In the genomic region with DNA sequence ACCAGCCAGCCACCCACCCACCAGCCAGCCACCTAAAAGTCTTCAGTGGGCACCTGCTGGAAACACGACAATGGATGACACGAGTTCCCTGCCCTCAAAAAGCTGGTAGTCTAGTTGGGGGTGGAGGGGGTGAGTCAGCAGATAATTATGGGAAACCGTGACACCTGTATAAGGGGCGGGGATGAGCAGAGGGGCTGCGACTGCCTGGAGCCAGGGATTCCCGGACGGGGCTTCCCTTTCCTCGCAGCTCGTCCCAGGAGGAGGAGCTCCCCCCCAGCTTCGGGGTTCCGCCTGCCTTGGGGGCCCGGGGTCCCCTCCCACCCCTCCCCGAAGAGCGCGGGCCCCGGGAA, we compare ENCODE assay signal across 8 cellular contexts. TPM values are rescaled to one million over a fixed set of nuclear protein-coding genes. Genes with fewer than 3 reads are reported as not detected.
DNase-seq lines count a peak whose midpoint lies in the region; ATAC-seq and TF ChIP-seq lines count a peak whose summit lies in the region.

No MANE protein-coding gene starts in this region.

- H3K9me3 ChIP-seq in iPS-18a (ENCODE audit: control insufficient read depth, low read depth, low read length): no peaks in the 10 kb centered on the region
- no peaks in the 10 kb centered on the region for H3K9me3 ChIP-seq in thyroid gland

- TF ChIP-seq POLR2A in thyroid gland (IDR thresholded peaks at IDR 0.05): no peak

- no peak for ATAC-seq in GM21529 (IDR thresholded peaks at IDR 0.05; ENCODE audit: unreplicated experiment)

- H3K9ac ChIP-seq in iPS-18a (ENCODE audit: low read length): no peak overlapping the region

- no peak overlapping the region for H3K27ac ChIP-seq in iPS-18a (ENCODE audit: low read length)
- peak overlapping the region in 2 of 3 donors; percentile 16 to 53 for H3K27ac ChIP-seq in thyroid gland

- in situ Hi-C loops in G401 (cut with HindIII; ENCODE audit: low sequenced_read_pairs): no loop called here

- H3K36me3 ChIP-seq in iPS-18a (ENCODE audit: control insufficient read depth, low read depth, low read length): no peaks in the 10 kb centered on the region
- no peaks in the 10 kb centered on the region for H3K36me3 ChIP-seq in thyroid gland

- DNase-seq in activated T-cell treated with anti-CD3 and anti-CD28 coated beads for 4 hours: peak; percentile 51
- no peak for DNase-seq in activated T-cell treated with anti-CD3 and anti-CD28 coated beads, Interleukin-2, amount 50 U/mL, for 1 hour
- DNase-seq in RPMI8226: peak; percentile 38
- DNase-seq in thyroid gland: peak; percentile 45
- DNase-seq in COR-L47 (lab: John Stamatoyannopoulos, UW): no peak
- no peak for DNase-seq in G401 (ENCODE audit: low spot score)

- TF ChIP-seq CTCF in thyroid gland (IDR thresholded peaks at IDR 0.05): no peak

- WGBS in thyroid gland, 2 donors: 0 to 9% methylated on average over 2 to 11 of the region's 16 CpGs

- intact Hi-C loops in thyroid gland (cut with DNase I): loop anchor here (10.0 kb wide), 1 partner anchor 67 kb away; no protein-coding TSS in a partner anchor

- peaks cover 57% of the 10 kb centered on the region for H3K27me3 ChIP-seq in iPS-18a (ENCODE audit: control insufficient read depth, insufficient read depth, low read length)
- no peaks in the 10 kb centered on the region for H3K27me3 ChIP-seq in thyroid gland

- H3K4me3 ChIP-seq in iPS-18a (ENCODE audit: low read length) (peak overlapping the region; percentile 53), thyroid gland (replicated peaks in 1 of 3) (peak overlapping the region; percentile 4 to 91 (median 7))

- H3K4me1 ChIP-seq in iPS-18a (ENCODE audit: control insufficient read depth, low read depth, low read length) (peaks cover 14% of the 10 kb centered on the region), thyroid gland (peaks cover 41 to 59% of the 10 kb centered on the region in 2 donors)

RNA-seq across cellular contexts. Expression of gene RTN4RL2, which starts 2.3 kb away (rescaled TPM):
- total RNA-seq in thyroid gland: 10 to 100 TPM; 11.2 to 27.6 (median 17.1) TPM
- 2.9 TPM in 1 of 2 replicates, not detected in the other for total RNA-seq in G401 (2014; rRNA removed; shearing (Covaris generic))

RNA-seq across cellular contexts. Expression of gene SLC43A3, which starts 31.1 kb away (rescaled TPM):
- 100 to 1,000 TPM; 124 to 321 (median 218) TPM for total RNA-seq in thyroid gland
- total RNA-seq in G401 (2014; rRNA removed; shearing (Covaris generic)): not detected in 2 replicates

RNA-seq across cellular contexts. Expression of gene SLC43A1, which starts 57.5 kb away (rescaled TPM):
- 10 to 100 TPM; 20.3 to 64.1 (median 28.8) TPM for total RNA-seq in thyroid gland
- 8.8 and 15.1 TPM in 2 replicates for total RNA-seq in G401 (2014; rRNA removed; shearing (Covaris generic))

Comparison
In these comparisons a context has a peak if more than half of its experiments do, and no peak if none do; other contexts are left out.
1. DNase-seq: peak in activated T-cell treated with anti-CD3 and anti-CD28 coated beads for 4 hours (single experiment), RPMI8226 (single experiment) and thyroid gland (2 of 2); none in activated T-cell treated with anti-CD3 and anti-CD28 coated beads, Interleukin-2, amount 50 U/mL, for 1 hour (single experiment), COR-L47 (single experiment) and G401 (single experiment).
2. RNA of gene SLC43A3, which starts 31.1 kb away (total RNA-seq): 124 to 321 TPM in thyroid gland; not detected in G401; every median in the first group is over 100 times any median in the second.